1 cellular context compared by ENCODE assay signal in genomic region chr16:71845639-71846431, GRCh38.
TF ChIP-seq lines count a peak whose summit lies in the region.

Gene ATXN1L (plus strand): TSS chr16:71845976. CDS start chr16:71849741, 3,765 bp downstream.

TF ChIP-seq in K562, 482 proteins besides CTCF, POLR2A, EP300 and RAD21 (continued from another document and continues in another):
- TF ChIP-seq MTA1 (IDR thresholded peaks at IDR 0.05; ENCODE audit: borderline replicate concordance) (peak; percentile 99), BRF2 (IDR thresholded peaks at IDR 0.05; ENCODE audit: borderline replicate concordance, insufficient read depth, insufficient read length) (no peak), SRSF3 (IDR thresholded peaks at IDR 0.05; ENCODE audit: insufficient read depth, low read length) (no peak), ELF4 (CRISPR knock-in tag; IDR thresholded peaks at IDR 0.05) (no peak; the same call in 1 of the 2 replicates), E2F5 (CRISPR knock-in tag; IDR thresholded peaks at IDR 0.05) (no peak), SMAD3 (CRISPR knock-in tag; conservative IDR thresholded peaks at IDR 0.05) (no peak), TEAD4 (IDR thresholded peaks at IDR 0.05; ENCODE audit: low read length) (no peak), TEAD4 (CRISPR knock-in tag; IDR thresholded peaks at IDR 0.05; ENCODE audit: borderline replicate concordance) (no peak), TOE1 (IDR thresholded peaks at IDR 0.05; ENCODE audit: borderline replicate concordance) (peak; percentile 92), TOE1 (CRISPR knock-in tag; IDR thresholded peaks at IDR 0.05; ENCODE audit: borderline replicate concordance, low read depth) (no peak), ZNF764 (CRISPR knock-in tag; IDR thresholded peaks at IDR 0.05; ENCODE audit: low read depth) (no peak), MED1 (CRISPR knock-in tag; IDR thresholded peaks at IDR 0.05; ENCODE audit: borderline replicate concordance) (no peak), TBL1XR1 (IDR thresholded peaks at IDR 0.05; ENCODE audit: low read length in 2 of 2) (peak in 1 of 2 experiments; percentile 98; a peak in 2 of 4 replicates), ZNF57 (CRISPR knock-in tag; IDR thresholded peaks at IDR 0.05) (no peak), CEBPB (tag; IDR thresholded peaks at IDR 0.05) (peak; percentile 93), ADNP (tag; IDR thresholded peaks at IDR 0.05) (no peak), CBFA2T3 (IDR thresholded peaks at IDR 0.05) (no peak), FOXA1 (IDR thresholded peaks at IDR 0.05; ENCODE audit: borderline replicate concordance) (no peak), CREB1 (IDR thresholded peaks at IDR 0.05) (peak; percentile 100), CREB1 (CRISPR knock-in tag; IDR thresholded peaks at IDR 0.05) (peak; percentile 100), MAFF (IDR thresholded peaks at IDR 0.05; ENCODE audit: low read length) (no peak), NR2F6 (CRISPR knock-in tag; IDR thresholded peaks at IDR 0.05) (no peak), ZNF699 (CRISPR knock-in tag; IDR thresholded peaks at IDR 0.05; ENCODE audit: insufficient replicate concordance) (no peak), SREBF2 (CRISPR knock-in tag; IDR thresholded peaks at IDR 0.05) (no peak), TSHZ1 (CRISPR knock-in tag; IDR thresholded peaks at IDR 0.05) (no peak), RNF219 (CRISPR knock-in tag; IDR thresholded peaks at IDR 0.05) (no peak), RREB1 (CRISPR knock-in tag; IDR thresholded peaks at IDR 0.05) (0 out of 2 replicates have a peak, but pooled peaks have one; percentile 26), SPI1 (IDR thresholded peaks at IDR 0.05; ENCODE audit: borderline replicate concordance, low read depth, low read length) (no peak), PHB (CRISPR knock-in tag; IDR thresholded peaks at IDR 0.05) (no peak), TCF7 (IDR thresholded peaks at IDR 0.05; ENCODE audit: borderline replicate concordance) (no peak), ESRRA (IDR thresholded peaks at IDR 0.05; ENCODE audit: borderline replicate concordance, low read depth) (0 out of 2 replicates have a peak, but pooled peaks have one; percentile 21), THAP12 (CRISPR knock-in tag; IDR thresholded peaks at IDR 0.05) (0 out of 2 replicates have a peak, but pooled peaks have one; percentile 61), HMGN3 (IDR thresholded peaks at IDR 0.05; ENCODE audit: borderline replicate concordance, extremely low read depth, insufficient read length, low read depth, low read length) (peak; percentile 89)
